In genomic region chr12:48851883-48852733, GRCh38 we compare ENCODE assay signal across 8 cellular contexts. TPM values are rescaled to one million over a fixed set of nuclear protein-coding genes. Genes with fewer than 3 reads are reported as not detected.
DNase-seq lines count a peak whose midpoint lies in the region; ATAC-seq and TF ChIP-seq lines count a peak whose summit lies in the region.

Gene DDX23, minus strand, starts transcription at chr12:48852163. Its CDS starts 6,381 bp downstream, at chr12:48845782.

- ATAC-seq in HG03460 (IDR thresholded peaks at IDR 0.05; ENCODE audit: unreplicated experiment): peak; percentile 91
- ATAC-seq in left colon: peak; percentile 95

- H3K4me1 ChIP-seq in BE2C (0 out of 2 replicates have a peak, but pooled peaks cover 6% of the 10 kb centered on the region), colonic mucosa (peaks cover 10% of the 10 kb centered on the region)

- peaks cover 15% of the 10 kb centered on the region for H3K36me3 ChIP-seq in BE2C
- H3K36me3 ChIP-seq in colonic mucosa: no peaks in the 10 kb centered on the region

- TF ChIP-seq CTCF in BE2C (IDR thresholded peaks at IDR 0.05; ENCODE audit: low read depth, low read length) (no peak), colonic mucosa (IDR thresholded peaks at IDR 0.05) (no peak)

- peak within 1 kb of the TSS; percentile 85 for H3K27ac ChIP-seq in colonic mucosa

- intact Hi-C loops in colonic mucosa (cut with DNase I): loop anchor here (10.0 kb wide), 1 partner anchor 133 kb away; no protein-coding TSS in a partner anchor
- intact Hi-C loops in left colon (cut with DNase I, micrococcal nuclease): loop anchor here in 1 of 2 donors (2.0 to 10.0 kb wide), 3 partner anchors 39 to 145 kb away; partner anchors contain the start of gene DDN

- H3K9ac ChIP-seq in colonic mucosa (ENCODE audit: low read depth in 2 of 2, low read length in 2 of 2): peak within 1 kb of the TSS; percentile 85 to 87

- 0 out of 2 replicates have a peak, but pooled peaks cover 2% of the 10 kb centered on the region for H3K9me3 ChIP-seq in BE2C
- H3K9me3 ChIP-seq in colonic mucosa: no peaks in the 10 kb centered on the region

- H3K27me3 ChIP-seq in BE2C (no peaks in the 10 kb centered on the region), colonic mucosa (no peaks in the 10 kb centered on the region)

- H3K4me3 ChIP-seq in BE2C (ENCODE audit: low read depth, low read length) (peak within 1 kb of the TSS; percentile 99), colonic mucosa (peak within 1 kb of the TSS; percentile 94)

- DNase-seq in BE2C (peak; percentile 97), GM19240 (ENCODE audit: insufficient read length, low spot score) (peak; percentile 98), NCI-H526 (lab: John Stamatoyannopoulos, UW) (peak; percentile 97 to 98), colonic mucosa (peak; percentile 95), left colon (peak; percentile 93 to 97)
- DNase-seq in activated CD4-positive, alpha-beta T cell treated with anti-CD3 and anti-CD28 coated beads for 48 hours: peak; percentile 94
- DNase-seq in stimulated activated CD4-positive, alpha-beta T cell treated with anti-CD3 and anti-CD28 coated beads, Interleukin-1b, Interleukin-23, amount 100 ng/mL, for 48 hours: peak; percentile 95

RNA-seq across cellular contexts. Expression of gene DDX23, which starts in this region (rescaled TPM):
- 209 TPM for polyA plus RNA-seq in BE2C (2012; ENCODE audit: insufficient read depth, insufficient read length, low read depth)
- total RNA-seq in colonic mucosa (100 to 1,000 TPM in 1 of 2 donors, 10 to 100 TPM in 1; 87.2 to 150 TPM), left colon (10 to 100 TPM; 74.6 to 79.8 TPM)

Comparison
In these comparisons a context has a peak if more than half of its experiments do, and no peak if none do; other contexts are left out.
1. Peak in every context shown above with its lines: DNase-seq, ATAC-seq, H3K4me3 ChIP-seq and H3K27ac ChIP-seq.